21 cellular contexts compared by ENCODE assay signal in genomic region chr10:1373287-1373686, GRCh38.
"Had no signal": no experiment of that assay in that cellular context is flagged by ENCODE, and none has a peak within 500 bp of the region (broad histone marks: within the 10 kb centered on the region; RNA-seq: fewer than 3 reads in every experiment).

No MANE protein-coding gene starts in this region.

- H3K4me1 ChIP-seq: breast epithelium, spleen had no signal

- ATAC-seq: activated naive CD4-positive, alpha-beta T cell treated with anti-CD3 and anti-CD28 coated beads, Interleukin-2, amount 50 U/mL, for 72 hours; activated T-helper 17 cell treated with anti-CD3 and anti-CD28 coated beads, Interleukin-2, amount 50 U/mL, for 72 hours; left cardiac atrium; naive thymus-derived CD8-positive, alpha-beta T cell; right cardiac atrium; stimulated activated naive CD8-positive, alpha-beta T cell treated with anti-CD3 and anti-CD28 coated beads, Interleukin-15, Interleukin-2, amounts not matched to agents 100 U/mL and 50 U/mL, for 24 hours had no signal

- H2AFZ ChIP-seq: hepatocyte, neural progenitor cell had no signal

- H3K4me3 ChIP-seq: breast epithelium, hepatocyte, neural progenitor cell, spleen, thoracic aorta had no signal

- H3K36me3 ChIP-seq: breast epithelium, neural progenitor cell, spleen, thoracic aorta had no signal

- DNase-seq: activated CD4-positive, alpha-beta T cell treated with anti-CD3 and anti-CD28 coated beads for 4 hours; activated CD4-positive, alpha-beta T cell treated with anti-CD3 and anti-CD28 coated beads, Interleukin-2, amount 50 U/mL, for 4 hours; activated CD8-positive, alpha-beta memory T cell treated with anti-CD3 and anti-CD28 coated beads, Interleukin-2, amount 50 U/mL, for 4 hours; activated T-cell treated with anti-CD3 and anti-CD28 coated beads, Interleukin-2, amount 50 U/mL, for 1 hour; effector CD8-positive, alpha-beta T cell; glutamatergic neuron; left cardiac atrium; naive thymus-derived CD8-positive, alpha-beta T cell; right cardiac atrium; spleen; stimulated activated naive CD8-positive, alpha-beta T cell treated with anti-CD3 and anti-CD28 coated beads, Interleukin-15, Interleukin-2, amounts not matched to agents 100 U/mL and 50 U/mL, for 24 hours had no signal

- H3K27ac ChIP-seq: breast epithelium, epithelial cell of prostate, hepatocyte, neural progenitor cell, spleen, thoracic aorta, VCaP had no signal

- H3K4me2 ChIP-seq: hepatocyte, neural progenitor cell had no signal

- H3K4me1 Mint-ChIP-seq: activated T-helper 17 cell treated with anti-CD3 and anti-CD28 coated beads, Interleukin-2, amount 50 U/mL, for 72 hours had no signal

- H3K36me3 Mint-ChIP-seq: activated naive CD4-positive, alpha-beta T cell treated with anti-CD3 and anti-CD28 coated beads, Interleukin-2, amount 50 U/mL, for 72 hours; mesothelial cell of epicardium; neural progenitor cell; type B pancreatic cell had no signal

- H3K9ac ChIP-seq: neural progenitor cell had no signal

- H3K79me2 ChIP-seq: hepatocyte had no signal

- H3K9me3 ChIP-seq: breast epithelium, spleen, thoracic aorta had no signal

- H3K9me3 Mint-ChIP-seq: activated T-helper 17 cell treated with anti-CD3 and anti-CD28 coated beads, Interleukin-2, amount 50 U/mL, for 72 hours; mesothelial cell of epicardium; neural progenitor cell; type B pancreatic cell had no signal

- H3K27me3 ChIP-seq: neural progenitor cell had no signal

- H3K4me3 Mint-ChIP-seq: activated T-helper 17 cell treated with anti-CD3 and anti-CD28 coated beads, Interleukin-2, amount 50 U/mL, for 72 hours; mesothelial cell of epicardium; naive thymus-derived CD8-positive, alpha-beta T cell; neural progenitor cell; type B pancreatic cell had no signal

- H3K27ac Mint-ChIP-seq: activated naive CD4-positive, alpha-beta T cell treated with anti-CD3 and anti-CD28 coated beads, Interleukin-2, amount 50 U/mL, for 72 hours; activated T-helper 17 cell treated with anti-CD3 and anti-CD28 coated beads, Interleukin-2, amount 50 U/mL, for 72 hours; mesothelial cell of epicardium; naive thymus-derived CD8-positive, alpha-beta T cell; neural progenitor cell; type B pancreatic cell had no signal
